ENCODE assay signal across 18 cellular contexts in genomic region chr10:89407792-89408191, GRCh38. TPM values are rescaled to one million over a fixed set of nuclear protein-coding genes. Genes with fewer than 3 reads are reported as not detected.
"Had no signal": no experiment of that assay in that cellular context is flagged by ENCODE, and none has a peak within 500 bp of the region (broad histone marks: within the 10 kb centered on the region; RNA-seq: fewer than 3 reads in every experiment).

No MANE protein-coding gene starts in this region.

RNA-seq across cellular contexts. Expression of gene IFIT1B, which starts 29.9 kb away (rescaled TPM):
- total RNA-seq: activated naive CD4-positive, alpha-beta T cell treated with anti-CD3 and anti-CD28 coated beads for 36 hours; activated naive CD4-positive, alpha-beta T cell treated with anti-CD3 and anti-CD28 coated beads, Interleukin-2, amount 50 U/mL, for 72 hours; activated naive CD8-positive, alpha-beta T cell treated with anti-CD3 and anti-CD28 coated beads for 36 hours; activated naive CD8-positive, alpha-beta T cell treated with anti-CD3 and anti-CD28 coated beads, Interleukin-2, amount 10 ng/mL, durations not matched to agents 7 days and 5 days; activated T-cell treated with anti-CD3 and anti-CD28 coated beads, Interleukin-2, amount 50 U/mL, for 4 hours; activated T-cell treated with anti-CD3 and anti-CD28 coated beads, Interleukin-2, amount 50 U/mL, for 72 hours; activated T-helper 1 cell treated with anti-CD3 and anti-CD28 coated beads, Interleukin-12 subunit alpha, Interleukin-12 subunit beta, Interleukin-2, Interleukin-4 antibody, amounts not matched to agents 30 ng/mL and 10 ng/mL and 1 ng/mL, durations not matched to agents 14 hours and 24 hours and 36 hours; activated T-helper 17 cell treated with anti-CD3 and anti-CD28 coated beads, Interleukin-2, amount 50 U/mL, for 72 hours; activated T-helper 2 cell treated with anti-CD3 and anti-CD28 coated beads, Interferon-gamma antibody, Interleukin-2, Interleukin-4, amounts not matched to agents 10 μg/mL and 5 μg/mL and 100 μg/mL, durations not matched to agents 14 hours and 24 hours and 36 hours; ascending aorta; astrocyte; body of pancreas; breast epithelium; bronchial epithelial cell; cardiac muscle cell; chondrocyte had no signal
- polyA plus RNA-seq: adipose tissue, aorta had no signal
